Comparison of ENCODE assay signal across 10 cellular contexts in the genomic region with DNA sequence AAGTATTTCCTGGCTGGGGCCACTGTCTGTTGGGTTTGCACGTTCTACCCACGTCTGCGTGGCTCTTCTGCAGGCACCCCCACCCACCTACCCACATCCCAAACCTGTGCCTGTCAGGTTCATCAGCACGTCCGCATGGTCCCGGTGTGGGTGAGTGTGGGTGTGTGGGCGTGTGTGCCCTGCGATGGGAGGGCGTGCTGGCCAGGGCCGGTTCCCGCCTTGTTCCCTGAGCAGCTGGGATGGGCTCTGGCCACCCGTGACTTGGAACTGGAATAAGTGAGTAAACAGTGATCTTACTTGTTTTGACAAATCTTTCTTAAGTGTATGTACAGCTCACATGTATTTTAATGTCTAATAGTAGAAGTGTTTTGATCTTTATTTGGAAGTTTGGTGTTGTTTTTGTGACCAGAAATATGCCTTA. TPM values are rescaled to one million over a fixed set of nuclear protein-coding genes. Genes with fewer than 3 reads are reported as not detected.
DNase-seq lines count a peak whose midpoint lies in the region; ATAC-seq, FAIRE-seq and TF ChIP-seq lines count a peak whose summit lies in the region.
"Had no signal": no experiment of that assay in that cellular context is flagged by ENCODE, and none has a peak within 500 bp of the region (broad histone marks: within the 10 kb centered on the region; RNA-seq: fewer than 3 reads in every experiment).

No MANE protein-coding gene starts in this region.

- TF ChIP-seq CTCF in ascending aorta (IDR thresholded peaks at IDR 0.05): no peak

- no peaks in the 10 kb centered on the region for H3K9me2 ChIP-seq in GM23248 (ENCODE audit: insufficient read depth)

- H3K4me2 ChIP-seq in GM23248 (ENCODE audit: unreplicated experiment): peak overlapping the region; percentile 9

- H3K36me3 ChIP-seq in GM23248 (ENCODE audit: low read depth) (no peaks in the 10 kb centered on the region), ascending aorta (no peaks in the 10 kb centered on the region)

- peaks cover 58% of the 10 kb centered on the region for H3K4me1 ChIP-seq in GM23248 (ENCODE audit: insufficient read depth)
- peaks cover 35 to 77% of the 10 kb centered on the region in 2 donors for H3K4me1 ChIP-seq in ascending aorta

- no peak overlapping the region for H2AFZ ChIP-seq in GM23248

- WGBS in GM23248 (ENCODE audit: low coverage in 1 of 2, low lambda C conversion rate in 2 of 2, missing lambda C conversion rate in 2 of 2), 2 experiments: 30 to 31% methylated on average over 12 of the region's 12 CpGs

- peaks cover 54% of the 10 kb centered on the region for H3F3A ChIP-seq in GM23248 (ENCODE audit: insufficient read depth)

- peaks cover 87% of the 10 kb centered on the region for H3K79me2 ChIP-seq in GM23248 (ENCODE audit: insufficient read depth)

- H3K9ac ChIP-seq in GM23248: peak overlapping the region; percentile 77

- H3K27ac ChIP-seq in GM23248: peak overlapping the region; percentile 82
- peak overlapping the region; percentile 88 to 97 for H3K27ac ChIP-seq in ascending aorta

- ATAC-seq in left lobe of liver: peak; percentile 4

- H3K9me3 ChIP-seq in GM23248 (ENCODE audit: low read depth) (no peaks in the 10 kb centered on the region), ascending aorta (no peaks in the 10 kb centered on the region)

- H3K4me3 ChIP-seq in GM23248 (no peak overlapping the region), ascending aorta (no peak overlapping the region)

- in situ Hi-C loops in GM23248 (cut with MboI): no loop called here

- H4K20me1 ChIP-seq in GM23248 (ENCODE audit: insufficient read depth): no peaks in the 10 kb centered on the region

- FAIRE-seq in GM19239 (lab: Jason Lieb, UNC): no peak

- no peaks in the 10 kb centered on the region for H3K27me3 ChIP-seq in GM23248 (replicated peaks; ENCODE audit: insufficient read depth)
- H3K27me3 ChIP-seq in ascending aorta: no peaks in the 10 kb centered on the region

- intact Hi-C loops in ascending aorta (cut with DNase I): loop anchor here (2.0 kb wide), 1 partner anchor 48 kb away; no protein-coding TSS in a partner anchor

- peak; percentile 74 for DNase-seq in GM23248
- DNase-seq in ascending aorta (ENCODE audit: low spot score in 2 of 2): peak in 1 of 2 donors; percentile 82
- peak; percentile 78 for DNase-seq in left lobe of liver (ENCODE audit: low spot score)
- peak; percentile 34 for DNase-seq in stimulated activated CD8-positive, alpha-beta memory T cell treated with anti-CD3 and anti-CD28 coated beads, Interleukin-4, amount 100 ng/mL, for 48 hours
- no peak for DNase-seq in activated CD4-positive, CD25-positive, alpha-beta regulatory T cell (lab: John Stamatoyannopoulos, UW)
- no peak for DNase-seq in ecto neural progenitor cell (ENCODE audit: low spot score)
- no peak for DNase-seq in GM19239 (ENCODE audit: insufficient read length, low spot score)
- no peak for DNase-seq in activated T-cell treated with anti-CD3 and anti-CD28 coated beads, Interleukin-2, amount 50 U/mL, for 1 hour
- DNase-seq: dermis blood vessel endothelial cell, NCI-H510A treated with DMSO at 0.1 percent for 48 hours had no signal

RNA-seq across cellular contexts. Expression of gene ERGIC1, which starts 20.4 kb away (rescaled TPM):
- total RNA-seq in GM23248 (2014; rRNA removed; shearing (Covaris generic)): 233 and 235 TPM in 2 replicates
- polyA plus RNA-seq in GM23248 (2016; fragmentation: Nextera tagmentation; extraction: Ambion mirVana): 66.4 and 75.8 TPM in 2 replicates
- total RNA-seq in ascending aorta (184 TPM), left lobe of liver (158 TPM)

Comparison
In these comparisons a context has a peak if more than half of its experiments do, and no peak if none do; other contexts are left out.
1. DNase-seq: peak in GM23248 (single experiment), left lobe of liver (single experiment) and stimulated activated CD8-positive, alpha-beta memory T cell treated with anti-CD3 and anti-CD28 coated beads, Interleukin-4, amount 100 ng/mL, for 48 hours (single experiment); none in activated CD4-positive, CD25-positive, alpha-beta regulatory T cell (0 of 4), ecto neural progenitor cell (single experiment), GM19239 (single experiment) and activated T-cell treated with anti-CD3 and anti-CD28 coated beads, Interleukin-2, amount 50 U/mL, for 1 hour (single experiment).